ENCODE assay signal across 16 cellular contexts in genomic region chr1:232911027-232911599, GRCh38.
"Had no signal": no experiment of that assay in that cellular context is flagged by ENCODE, and none has a peak within 500 bp of the region (broad histone marks: within the 10 kb centered on the region; RNA-seq: fewer than 3 reads in every experiment).

No MANE protein-coding gene starts in this region.

- H3K4me3 ChIP-seq: hepatocyte, tibial artery had no signal

- H3K27ac ChIP-seq: brain microvascular endothelial cell, foreskin keratinocyte, hepatocyte, tibial artery, WERI-Rb-1 had no signal

- H3K27me3 ChIP-seq: foreskin keratinocyte, hepatocyte had no signal

- H3K9me3 ChIP-seq: tibial artery had no signal

- DNase-seq: activated naive CD4-positive, alpha-beta T cell treated with anti-CD3 and anti-CD28 coated beads for 36 hours; aorta; brain microvascular endothelial cell; central memory CD4-positive, alpha-beta T cell; endodermal cell; foreskin keratinocyte; kidney; midbrain; nucleus accumbens; posterior cingulate gyrus; stimulated activated naive CD4-positive, alpha-beta T cell; substantia nigra; T-helper 17 cell; tibial artery; WERI-Rb-1 had no signal

- H3K36me3 ChIP-seq: brain microvascular endothelial cell, tibial artery, WERI-Rb-1 had no signal

- H3K4me1 ChIP-seq: tibial artery had no signal
